13 cellular contexts compared by ENCODE assay signal in genomic region chr3:171565671-171566070, GRCh38.
DNase-seq lines count a peak whose midpoint lies in the region; ATAC-seq, FAIRE-seq and TF ChIP-seq lines count a peak whose summit lies in the region.
"Had no signal": no experiment of that assay in that cellular context is flagged by ENCODE, and none has a peak within 500 bp of the region (broad histone marks: within the 10 kb centered on the region; RNA-seq: fewer than 3 reads in every experiment).

No MANE protein-coding gene starts in this region.

- H3K9me2 ChIP-seq in MM.1S (replicated peaks; ENCODE audit: insufficient read depth, low read length), result no peaks in the 10 kb centered on the region

- H4K91ac ChIP-seq in IMR-90 (ENCODE audit: insufficient read depth, low read depth, low read length) (no peak overlapping the region; the same call in 1 of the 2 replicates), neuronal stem cell (ENCODE audit: low read depth, low read length, poor library complexity) (no peak overlapping the region)

- H2AK9ac ChIP-seq in IMR-90 (replicated peaks; ENCODE audit: low read depth, low read length, poor library complexity), result no peak overlapping the region

- H2BK5ac ChIP-seq in IMR-90 (ENCODE audit: low read depth, low read length, poor library complexity, severe bottlenecking), result no peak overlapping the region
- no peak overlapping the region for H2BK5ac ChIP-seq in neuronal stem cell (ENCODE audit: low read length)

- H3K79me1 ChIP-seq in IMR-90 (ENCODE audit: low read depth in 1 of 2, low read length in 2 of 2) (no peaks in the 10 kb centered on the region), neuronal stem cell (ENCODE audit: low read depth, low read length) (no peaks in the 10 kb centered on the region)

- H3K27ac ChIP-seq in IMR-90 (ENCODE audit: insufficient read depth, low read length) (no peak overlapping the region), GM12878 (ENCODE audit: control insufficient read depth, insufficient read depth) (no peak overlapping the region), neuronal stem cell (replicated peaks; ENCODE audit: low read length) (no peak overlapping the region), MM.1S (ENCODE audit: low read length) (no peak overlapping the region)
- H3K27ac ChIP-seq: 22Rv1, tibial artery had no signal

- in situ Hi-C loops in IMR-90 (cut with MboI; ENCODE audit: low sequenced_read_pairs) (loop anchor here (5.0 to 10.0 kb wide), 3 partner anchors 378 to 603 kb away; no protein-coding TSS in a partner anchor), GM12878 (cut with MboI) (loop anchor here (5.0 kb wide), 3 partner anchors 408 to 603 kb away; no protein-coding TSS in a partner anchor)

- peaks cover 4 to 23% of the 10 kb centered on the region in 2 donors for H3K27me3 Mint-ChIP-seq in effector memory CD8-positive, alpha-beta T cell

- H3K79me2 ChIP-seq in GM12878 (ENCODE audit: control insufficient read depth, insufficient read depth, low read length), result no peaks in the 10 kb centered on the region
- H3K79me2 ChIP-seq in MM.1S (ENCODE audit: low read length), result no peaks in the 10 kb centered on the region

- H4K8ac ChIP-seq in IMR-90 (ENCODE audit: low read depth in 2 of 2, low read length in 2 of 2), result peak overlapping the region in 1 of 2 experiments; percentile 1; a peak in 1 of 4 replicates
- no peak overlapping the region for H4K8ac ChIP-seq in neuronal stem cell (ENCODE audit: low read depth, low read length)

- H3K36me3 ChIP-seq in IMR-90 (ENCODE audit: control insufficient read depth, insufficient read depth, low read length) (no peaks in the 10 kb centered on the region), GM12878 (ENCODE audit: control insufficient read depth in 2 of 2, insufficient read depth in 2 of 2, low read length in 1 of 2) (no peaks in the 10 kb centered on the region), neuronal stem cell (replicated peaks in 1 of 2; ENCODE audit: control insufficient read depth in 2 of 2, insufficient read depth in 2 of 2, low read length in 2 of 2) (no peaks in the 10 kb centered on the region), MM.1S (replicated peaks; ENCODE audit: insufficient read depth, low read length) (no peaks in the 10 kb centered on the region)
- H3K36me3 ChIP-seq: tibial artery had no signal

- H2BK120ac ChIP-seq in IMR-90 (ENCODE audit: low read depth, low read length), result peak overlapping the region; percentile 35; the same call in 1 of the 2 replicates
- no peak overlapping the region for H2BK120ac ChIP-seq in neuronal stem cell (ENCODE audit: low read depth, low read length)

- H3K4me2 ChIP-seq in IMR-90 (ENCODE audit: low read depth, low read length) (no peak overlapping the region), GM12878 (ENCODE audit: control insufficient read depth, insufficient read depth) (no peak overlapping the region), neuronal stem cell (ENCODE audit: insufficient read depth, low read length, poor library complexity, severe bottlenecking) (no peak overlapping the region), MM.1S (ENCODE audit: low read depth, low read length) (no peak overlapping the region)

- H3K27ac Mint-ChIP-seq in effector memory CD8-positive, alpha-beta T cell, result no peak overlapping the region
- H3K27ac Mint-ChIP-seq: dendritic cell treated with granulocyte-macrophage colony-stimulating factor and Interleukin-4, amounts not matched to agents 40 ng/mL and 50 ng/mL, for 4 days had no signal

- TF ChIP-seq RAD21 in IMR-90 (IDR thresholded peaks at IDR 0.05; ENCODE audit: low read length) (no peak), GM12878 (IDR thresholded peaks at IDR 0.05; ENCODE audit: insufficient read depth, low read depth, low read length) (no peak)

- DNase-seq in DMS153 (lab: John Stamatoyannopoulos, UW) (peak; percentile 15), DMS153 treated with DMSO at 0.1 percent for 48 hours (lab: John Stamatoyannopoulos, UW; ENCODE audit: unreplicated experiment) (no peak), IMR-90 (peak; percentile 54), GM12878 (ENCODE audit: low read depth, low spot score) (no peak), neuronal stem cell (ENCODE audit: low spot score) (no peak), MM.1S (no peak), D721Med (ENCODE audit: insufficient read length, low spot score) (no peak)
- no peak for DNase-seq in effector memory CD8-positive, alpha-beta T cell
- DNase-seq: activated naive CD4-positive, alpha-beta T cell treated with anti-CD3 and anti-CD28 coated beads, Interleukin-2, amount 50 U/mL, for 16 hours; tibial artery had no signal

- ATAC-seq in IMR-90 (ENCODE audit: low read depth) (peak; percentile 83), GM12878 (no peak)
- no peak for ATAC-seq in effector memory CD8-positive, alpha-beta T cell (replicated peaks)
- ATAC-seq: natural killer cell treated with Interleukin-12 subunit alpha and Interleukin-12 subunit beta and Interleukin-15 and Interleukin-18, amount 100 ng/mL, for 72 hours had no signal

- H4K20me1 ChIP-seq in IMR-90 (ENCODE audit: insufficient read depth, low read length) (no peaks in the 10 kb centered on the region), GM12878 (ENCODE audit: control insufficient read depth, insufficient read depth) (no peaks in the 10 kb centered on the region), MM.1S (ENCODE audit: insufficient read depth, low read length) (no peaks in the 10 kb centered on the region)

- intact Hi-C loops in IMR-90 (cut with micrococcal nuclease), result loop anchor here (1.0 kb wide), 4 partner anchors 105 to 604 kb away; partner anchors contain the start of gene TNIK
- intact Hi-C loops in GM12878 (cut with micrococcal nuclease; ENCODE audit: unreplicated experiment), result loop anchor here (1.0 to 10.0 kb wide), 7 partner anchors 221 to 603 kb away; no protein-coding TSS in a partner anchor

- dilution Hi-C loops in IMR-90 (cut with HindIII; ENCODE audit: low sequenced_read_pairs, unreplicated experiment), result no loop called here

- no peak overlapping the region for H3K9ac ChIP-seq in IMR-90 (ENCODE audit: low read depth, low read length)
- no peak overlapping the region for H3K9ac ChIP-seq in GM12878 (ENCODE audit: control insufficient read depth, insufficient read depth, low read length)
- H3K9ac ChIP-seq in neuronal stem cell (ENCODE audit: low read depth, low read length, poor library complexity), result no peak overlapping the region
- H3K9ac ChIP-seq in MM.1S (ENCODE audit: low read length), result no peak overlapping the region

- no peak for TF ChIP-seq CTCF in IMR-90 (conservative IDR thresholded peaks at IDR 0.05; ENCODE audit: low read depth, low read length)
- no peak for TF ChIP-seq CTCF in GM12878 (IDR thresholded peaks at IDR 0.05 in 2 of 3, conservative IDR thresholded peaks at IDR 0.05 in 1 of 3; ENCODE audit: control insufficient read depth in 2 of 3, extremely low read depth in 1 of 3, insufficient read depth in 1 of 3, low read depth in 3 of 3, low read length in 3 of 3)
- TF ChIP-seq CTCF in MM.1S (IDR thresholded peaks at IDR 0.05; ENCODE audit: low read length), result no peak
- TF ChIP-seq CTCF in D721Med (IDR thresholded peaks at IDR 0.05; ENCODE audit: insufficient read depth, missing control alignments), result no peak

- H4K5ac ChIP-seq in IMR-90 (ENCODE audit: low read depth, low read length), result no peak overlapping the region

- TF ChIP-seq EP300 in GM12878 (IDR thresholded peaks at IDR 0.05; ENCODE audit: borderline replicate concordance in 1 of 2, control insufficient read depth in 1 of 2, low read depth in 2 of 2, low read length in 2 of 2), result no peak

- no peaks in the 10 kb centered on the region for H3K9me1 ChIP-seq in IMR-90 (ENCODE audit: insufficient read depth, low read length)

- RAD21 ChIA-PET in GM12878 (lab: Charles Lee; ENCODE audit: unreplicated experiment), result interaction anchor here (0.9 to 3.6 kb wide), 19 partner anchors 8 to 601 kb away, joined by 3 to 59 read pairs (median 6); partner anchors contain the start of gene TNIK

- TF ChIP-seq POLR2A in IMR-90 (IDR thresholded peaks at IDR 0.05; ENCODE audit: low read depth, low read length) (no peak), GM12878 (IDR thresholded peaks at IDR 0.05; ENCODE audit: low read depth, low read length) (no peak)

- CTCF ChIA-PET in IMR-90 (lab: Yijun Ruan, JAX) (interaction anchor here (0.9 to 2.3 kb wide), 6 partner anchors 206 to 604 kb away, joined by 3 to 11 read pairs (median 4); no protein-coding TSS in a partner anchor), GM12878 (lab: Yijun Ruan, JAX) (interaction anchor here (0.6 to 4.6 kb wide), 48 partner anchors 9 to 754 kb away, joined by 3 to 94 read pairs (median 4); no protein-coding TSS in a partner anchor)

- H2AFZ ChIP-seq in IMR-90 (replicated peaks; ENCODE audit: low read length, poor library complexity), result no peak overlapping the region
- peak overlapping the region; percentile 1; the same call in 1 of the 2 replicates for H2AFZ ChIP-seq in GM12878 (ENCODE audit: control insufficient read depth, low read depth, low read length)
- peak overlapping the region; percentile 42 for H2AFZ ChIP-seq in neuronal stem cell (ENCODE audit: low read length)
- H2AFZ ChIP-seq in MM.1S (ENCODE audit: low read length), result no peak overlapping the region

- H3K9me3 Mint-ChIP-seq in effector memory CD8-positive, alpha-beta T cell, result no peaks in the 10 kb centered on the region
- H3K9me3 Mint-ChIP-seq: dendritic cell treated with granulocyte-macrophage colony-stimulating factor and Interleukin-4, amounts not matched to agents 40 ng/mL and 50 ng/mL, for 4 days; natural killer cell treated with Interleukin-12 subunit alpha and Interleukin-12 subunit beta and Interleukin-15 and Interleukin-18, amount 100 ng/mL, for 72 hours had no signal

- H2BK12ac ChIP-seq in neuronal stem cell (ENCODE audit: low read length), result no peak overlapping the region

- WGBS in IMR-90 (ENCODE audit: extremely low coverage in 2 of 2, insufficient read length in 1 of 2), 2 experiments, result no CpG with 5 or more reads among the region's 1 CpG
- WGBS in GM12878 (ENCODE audit: insufficient coverage, insufficient replicate concordance, low lambda C conversion rate, missing lambda C conversion rate), result 85% methylated on average over 1 of the region's 1 CpG
- WGBS in neuronal stem cell (ENCODE audit: extremely low coverage in 2 of 2, insufficient read length in 2 of 2, insufficient replicate concordance in 1 of 2), 2 donors, result no CpG with 5 or more reads among the region's 1 CpG

- no peak overlapping the region for H3K4me3 Mint-ChIP-seq in effector memory CD8-positive, alpha-beta T cell
- H3K4me3 Mint-ChIP-seq: dendritic cell treated with granulocyte-macrophage colony-stimulating factor and Interleukin-4, amounts not matched to agents 40 ng/mL and 50 ng/mL, for 4 days; natural killer cell treated with Interleukin-12 subunit alpha and Interleukin-12 subunit beta and Interleukin-15 and Interleukin-18, amount 100 ng/mL, for 72 hours had no signal

- H3K4me3 ChIP-seq in IMR-90 (ENCODE audit: insufficient read depth, low read depth, low read length) (no peak overlapping the region), GM12878 (no peak overlapping the region), neuronal stem cell (ENCODE audit: low read length in 2 of 2) (no peak overlapping the region), MM.1S (ENCODE audit: low read length) (no peak overlapping the region)
- H3K4me3 ChIP-seq: tibial artery had no signal

- H3K23ac ChIP-seq in IMR-90 (ENCODE audit: low read depth, low read length), result no peak overlapping the region
- no peak overlapping the region for H3K23ac ChIP-seq in neuronal stem cell (ENCODE audit: low read depth, low read length, poor library complexity)

- H2BK15ac ChIP-seq in IMR-90 (ENCODE audit: low read depth, low read length), result no peak overlapping the region
- H2BK15ac ChIP-seq in neuronal stem cell (ENCODE audit: low read length), result no peak overlapping the region

- H3K56ac ChIP-seq in IMR-90 (ENCODE audit: extremely low read depth, insufficient read depth, low read length), result no peak overlapping the region

- H3K4me1 ChIP-seq in IMR-90 (ENCODE audit: control insufficient read depth, insufficient read depth, low read length), result peaks cover 3% of the 10 kb centered on the region
- H3K4me1 ChIP-seq in GM12878 (ENCODE audit: control insufficient read depth, insufficient read depth, low read length), result peaks cover 7% of the 10 kb centered on the region
- H3K4me1 ChIP-seq in neuronal stem cell (ENCODE audit: control insufficient read depth in 2 of 2, insufficient read depth in 1 of 2, low read depth in 1 of 2, low read length in 2 of 2), result peaks cover 0 to 6% of the 10 kb centered on the region in 2 donors
- H3K4me1 ChIP-seq in MM.1S (ENCODE audit: low read length), result no peaks in the 10 kb centered on the region

- no peak overlapping the region for H2AK5ac ChIP-seq in IMR-90 (ENCODE audit: low read depth, low read length)
- no peak overlapping the region for H2AK5ac ChIP-seq in neuronal stem cell (ENCODE audit: low read depth, low read length)

- H3F3A ChIP-seq in MM.1S (ENCODE audit: insufficient read depth, low read length), result no peaks in the 10 kb centered on the region

- POLR2A ChIA-PET in IMR-90 (lab: Charles Lee; ENCODE audit: unreplicated experiment), result no interaction called here
- POLR2A ChIA-PET in GM12878 (lab: Charles Lee), result no interaction called here

- no TSS peak for BruUV-seq in IMR-90 (replicated peaks; lab: Mats Ljungman, UMichigan)
- no TSS peak for BruUV-seq in GM12878 (replicated peaks; lab: Mats Ljungman, UMichigan)

- H3K36me3 Mint-ChIP-seq in effector memory CD8-positive, alpha-beta T cell (ENCODE audit: insufficient read depth), result no peaks in the 10 kb centered on the region
- H3K36me3 Mint-ChIP-seq: natural killer cell treated with Interleukin-12 subunit alpha and Interleukin-12 subunit beta and Interleukin-15 and Interleukin-18, amount 100 ng/mL, for 72 hours had no signal

- H3K27me3 ChIP-seq in IMR-90 (ENCODE audit: control insufficient read depth, insufficient read depth, low read length) (peaks cover 3% of the 10 kb centered on the region; the same call in 1 of the 2 replicates), GM12878 (replicated peaks in 1 of 2; ENCODE audit: control insufficient read depth in 2 of 2, insufficient read depth in 2 of 2, low read length in 1 of 2) (no peaks in the 10 kb centered on the region), neuronal stem cell (ENCODE audit: control insufficient read depth in 3 of 3, insufficient read depth in 3 of 3, low read depth in 1 of 3, low read length in 3 of 3) (no peaks in the 10 kb centered on the region), MM.1S (replicated peaks; ENCODE audit: insufficient read depth, low read length) (no peaks in the 10 kb centered on the region)
- H3K27me3 ChIP-seq: tibial artery had no signal

- H3K14ac ChIP-seq in IMR-90 (replicated peaks; ENCODE audit: low read depth, low read length) (no peak overlapping the region), neuronal stem cell (ENCODE audit: low read length) (no peak overlapping the region)

- peak overlapping the region; percentile 7; the same call in 1 of the 2 replicates for H2BK20ac ChIP-seq in IMR-90 (ENCODE audit: low read depth, low read length)

- H3K4me1 Mint-ChIP-seq in effector memory CD8-positive, alpha-beta T cell (ENCODE audit: low read depth in 2 of 2), result peaks cover 4 to 15% of the 10 kb centered on the region in 2 donors

- H3K9me3 ChIP-seq in IMR-90 (ENCODE audit: control insufficient read depth, insufficient read depth, low read length) (peaks cover 2% of the 10 kb centered on the region; the same call in 1 of the 2 replicates), GM12878 (replicated peaks; ENCODE audit: control insufficient read depth, insufficient read depth, low read length) (no peaks in the 10 kb centered on the region), neuronal stem cell (replicated peaks in 1 of 2; ENCODE audit: control insufficient read depth in 2 of 2, insufficient read depth in 1 of 2, low read depth in 1 of 2, low read length in 2 of 2) (peaks cover 0 to 4% of the 10 kb centered on the region in 2 donors), MM.1S (replicated peaks; ENCODE audit: insufficient read depth, low read length) (no peaks in the 10 kb centered on the region)
- H3K9me3 ChIP-seq: tibial artery had no signal

- SMC1A ChIA-PET in GM12878 (lab: Charles Lee; ENCODE audit: uncharacterized antibody, unreplicated experiment), result interaction anchor here (0.5 to 7.6 kb wide), 48 partner anchors 10 to 776 kb away, joined by 3 to 79 read pairs (median 5); no protein-coding TSS in a partner anchor

- no peak for FAIRE-seq in GM12878 (lab: Jason Lieb, UNC)
- FAIRE-seq in D721Med (lab: Jason Lieb, UNC), result no peak

- H3K18ac ChIP-seq in IMR-90 (ENCODE audit: low read depth, low read length) (peak overlapping the region; percentile 11; the same call in 1 of the 2 replicates), neuronal stem cell (ENCODE audit: low read length) (no peak overlapping the region)

- peak overlapping the region; percentile 8; the same call in 1 of the 2 replicates for H3K4ac ChIP-seq in IMR-90 (ENCODE audit: low read depth, low read length)
- H3K4ac ChIP-seq in neuronal stem cell (ENCODE audit: low read length), result no peak overlapping the region

Comparison
In these comparisons a context has a peak if more than half of its experiments do, and no peak if none do; other contexts are left out.
1. DNase-seq: peak in DMS153 (single experiment) and IMR-90 (single experiment); none in DMS153 treated with DMSO at 0.1 percent for 48 hours (single experiment), GM12878 (single experiment), neuronal stem cell (single experiment), MM.1S (single experiment), D721Med (single experiment) and effector memory CD8-positive, alpha-beta T cell (0 of 3).
2. H2AFZ ChIP-seq: peak in GM12878 (single experiment) and neuronal stem cell (single experiment); none in IMR-90 (single experiment) and MM.1S (single experiment).